29 cellular contexts compared by ENCODE assay signal in the genomic region with DNA sequence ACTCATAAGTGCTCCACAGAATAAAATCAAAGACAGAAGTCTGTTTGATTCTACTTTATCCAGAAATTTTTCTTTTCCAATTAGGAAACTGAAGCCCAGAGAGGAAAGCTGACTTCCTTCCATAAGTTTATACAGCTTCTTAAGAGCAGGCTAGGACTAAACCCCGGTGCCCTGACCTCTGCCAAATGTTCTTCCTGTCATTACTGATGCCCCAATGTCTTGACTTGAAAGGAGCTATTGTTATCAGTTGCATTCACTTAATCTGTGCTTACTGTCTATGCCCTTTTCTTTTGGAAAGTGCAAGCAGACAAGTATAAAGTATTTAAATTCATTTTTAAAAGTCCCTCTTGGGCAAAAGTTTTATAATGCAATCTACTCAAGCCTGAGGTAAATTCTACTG. TPM values are rescaled to one million over a fixed set of nuclear protein-coding genes. Genes with fewer than 3 reads are reported as not detected.
DNase-seq lines count a peak whose midpoint lies in the region; ATAC-seq lines count a peak whose summit lies in the region.
"Had no signal": no experiment of that assay in that cellular context is flagged by ENCODE, and none has a peak within 500 bp of the region (broad histone marks: within the 10 kb centered on the region; RNA-seq: fewer than 3 reads in every experiment).

No MANE protein-coding gene starts in this region.

- no peak overlapping the region for H3K4me3 Mint-ChIP-seq in activated naive CD8-positive, alpha-beta T cell treated with anti-CD3 and anti-CD28 coated beads for 36 hours
- H3K4me3 Mint-ChIP-seq in activated naive CD8-positive, alpha-beta T cell treated with anti-CD3 and anti-CD28 coated beads, Interleukin-2, amount 50 U/mL, for 24 hours = no peak overlapping the region
- H3K4me3 Mint-ChIP-seq: activated B cell treated with CpG ODN at 0.5 μM for 24 hours; activated CD4-positive, alpha-beta memory T cell treated with anti-CD3 and anti-CD28 coated beads, Interleukin-2, amount 10 ng/mL, durations not matched to agents 7 days and 5 days had no signal

- peaks cover 78% of the 10 kb centered on the region for H3K36me3 Mint-ChIP-seq in activated naive CD8-positive, alpha-beta T cell treated with anti-CD3 and anti-CD28 coated beads for 36 hours
- peaks cover 95% of the 10 kb centered on the region for H3K36me3 Mint-ChIP-seq in activated naive CD8-positive, alpha-beta T cell treated with anti-CD3 and anti-CD28 coated beads, Interleukin-2, amount 50 U/mL, for 24 hours (ENCODE audit: low read depth)

- in situ Hi-C loops in SK-MEL-5 (cut with HindIII; ENCODE audit: low pct_unique_long_range_greater_than_20kb, low sequenced_read_pairs) = no loop called here

- no peaks in the 10 kb centered on the region for H3K9me3 Mint-ChIP-seq in activated naive CD8-positive, alpha-beta T cell treated with anti-CD3 and anti-CD28 coated beads for 36 hours
- no peaks in the 10 kb centered on the region for H3K9me3 Mint-ChIP-seq in activated naive CD8-positive, alpha-beta T cell treated with anti-CD3 and anti-CD28 coated beads, Interleukin-2, amount 50 U/mL, for 24 hours
- H3K9me3 Mint-ChIP-seq: activated B cell treated with CpG ODN at 0.5 μM for 24 hours; activated CD4-positive, alpha-beta memory T cell treated with anti-CD3 and anti-CD28 coated beads, Interleukin-2, amount 10 ng/mL, durations not matched to agents 7 days and 5 days had no signal

- intact Hi-C loops in sciatic nerve (cut with DNase I) = no loop called here

- peak overlapping the region; percentile 50 for H3K27ac Mint-ChIP-seq in activated naive CD8-positive, alpha-beta T cell treated with anti-CD3 and anti-CD28 coated beads for 36 hours
- no peak overlapping the region for H3K27ac Mint-ChIP-seq in activated naive CD8-positive, alpha-beta T cell treated with anti-CD3 and anti-CD28 coated beads, Interleukin-2, amount 50 U/mL, for 24 hours
- H3K27ac Mint-ChIP-seq: activated CD4-positive, alpha-beta memory T cell treated with anti-CD3 and anti-CD28 coated beads, Interleukin-2, amount 10 ng/mL, durations not matched to agents 7 days and 5 days had no signal

- DNase-seq in activated naive CD8-positive, alpha-beta T cell treated with anti-CD3 and anti-CD28 coated beads for 36 hours = no peak
- no peak for DNase-seq in activated naive CD8-positive, alpha-beta T cell treated with anti-CD3 and anti-CD28 coated beads, Interleukin-2, amount 50 U/mL, for 24 hours
- DNase-seq in SK-MEL-5 (ENCODE audit: low read depth, low spot score) = peak; percentile 86
- peak; percentile 84 for DNase-seq in foreskin melanocyte
- DNase-seq in sciatic nerve (ENCODE audit: low spot score) = no peak
- no peak for DNase-seq in NCI-H2171 (lab: John Stamatoyannopoulos, UW)
- DNase-seq: activated B cell treated with CpG ODN at 0.5 μM for 24 hours; activated CD4-positive, alpha-beta memory T cell treated with anti-CD3 and anti-CD28 coated beads, Interleukin-2, amount 10 ng/mL, durations not matched to agents 7 days and 5 days; activated effector memory CD4-positive, alpha-beta T cell treated with anti-CD3 and anti-CD28 coated beads, Interleukin-2, amount 50 U/mL, for 16 hours; Caco-2; colonic mucosa; DND-41; HCEC 1CT; kidney glomerular epithelial cell; mesenchymal stem cell; NCI-H2029; NCI-H2227 treated with DMSO at 0.1 percent for 48 hours; stimulated activated CD4-positive, alpha-beta T cell treated with anti-CD3 and anti-CD28 coated beads, Interleukin-2, amount 100 ng/mL, for 24 hours; SW 1271; T1000 had no signal

- ATAC-seq in activated naive CD8-positive, alpha-beta T cell treated with anti-CD3 and anti-CD28 coated beads, Interleukin-2, amount 50 U/mL, for 24 hours = no peak
- ATAC-seq in sciatic nerve (peak; percentile 63), GM18909 (IDR thresholded peaks at IDR 0.05; ENCODE audit: poor library complexity, unreplicated experiment) (no peak), GM19467 (IDR thresholded peaks at IDR 0.05; ENCODE audit: unreplicated experiment) (no peak)
- ATAC-seq: Right ventricle myocardium inferior had no signal

- H3K4me1 Mint-ChIP-seq in activated naive CD8-positive, alpha-beta T cell treated with anti-CD3 and anti-CD28 coated beads for 36 hours = peaks cover 28% of the 10 kb centered on the region
- peaks cover 53% of the 10 kb centered on the region for H3K4me1 Mint-ChIP-seq in activated naive CD8-positive, alpha-beta T cell treated with anti-CD3 and anti-CD28 coated beads, Interleukin-2, amount 50 U/mL, for 24 hours

- H3K27me3 Mint-ChIP-seq in activated naive CD8-positive, alpha-beta T cell treated with anti-CD3 and anti-CD28 coated beads for 36 hours = no peaks in the 10 kb centered on the region
- H3K27me3 Mint-ChIP-seq in activated naive CD8-positive, alpha-beta T cell treated with anti-CD3 and anti-CD28 coated beads, Interleukin-2, amount 50 U/mL, for 24 hours = no peaks in the 10 kb centered on the region
- H3K27me3 Mint-ChIP-seq: activated B cell treated with CpG ODN at 0.5 μM for 24 hours; activated CD4-positive, alpha-beta memory T cell treated with anti-CD3 and anti-CD28 coated beads, Interleukin-2, amount 10 ng/mL, durations not matched to agents 7 days and 5 days had no signal

RNA-seq across cellular contexts. Expression of a gene that starts 18.1 kb away (rescaled TPM):
- total RNA-seq in activated naive CD8-positive, alpha-beta T cell treated with anti-CD3 and anti-CD28 coated beads for 36 hours = 10 to 100 TPM; 32.7 to 33.6 TPM
- total RNA-seq in SK-MEL-5 (2014; rRNA removed; shearing (Covaris generic)) = 1.9 and 3.5 TPM in 2 replicates
- 4.6 and 4.9 TPM in 2 replicates for polyA plus RNA-seq in SK-MEL-5 (2015; cell fraction: cytosol; rRNA removed)
- 4.9 and 5.6 TPM in 2 replicates for polyA plus RNA-seq in SK-MEL-5 (2015; cell fraction: nucleus; rRNA removed)
- total RNA-seq in sciatic nerve = 23.8 TPM

RNA-seq across cellular contexts. Expression of a gene that starts 57.0 kb away (rescaled TPM):
- total RNA-seq in activated naive CD8-positive, alpha-beta T cell treated with anti-CD3 and anti-CD28 coated beads for 36 hours = not detected
- total RNA-seq in SK-MEL-5 (2014; rRNA removed; shearing (Covaris generic)) = 0.11 and 0.64 TPM in 2 replicates
- not detected in 2 replicates for polyA plus RNA-seq in SK-MEL-5 (2015; cell fraction: cytosol; rRNA removed)
- polyA plus RNA-seq in SK-MEL-5 (2015; cell fraction: nucleus; rRNA removed) = 0.65 and 1.2 TPM in 2 replicates
- total RNA-seq in sciatic nerve = 0.94 TPM
- total RNA-seq: activated CD4-positive, alpha-beta memory T cell treated with anti-CD3 and anti-CD28 coated beads, Interleukin-2, amount 10 ng/mL, durations not matched to agents 7 days and 5 days; Caco-2; glomerular endothelial cell; osteoblast; smooth muscle cell had no signal
- polyA plus RNA-seq: BJ, fibroblast of lung, smooth muscle cell, urinary bladder had no signal

Comparison
In these comparisons a context has a peak if more than half of its experiments do, and no peak if none do; other contexts are left out.
1. DNase-seq: peak in SK-MEL-5 (single experiment) and foreskin melanocyte (single experiment); none in activated naive CD8-positive, alpha-beta T cell treated with anti-CD3 and anti-CD28 coated beads for 36 hours (single experiment), activated naive CD8-positive, alpha-beta T cell treated with anti-CD3 and anti-CD28 coated beads, Interleukin-2, amount 50 U/mL, for 24 hours (single experiment), sciatic nerve (single experiment) and NCI-H2171 (single experiment).